Comparison of ENCODE assay signal across 9 cellular contexts in genomic region chr2:153477641-153478288, GRCh38. TPM values are rescaled to one million over a fixed set of nuclear protein-coding genes. Genes with fewer than 3 reads are reported as not detected.
A peak's percentile ranks its signal among the peaks of the same experiment; 100 is the strongest.
DNase-seq lines count a peak whose midpoint lies in the region; ATAC-seq and TF ChIP-seq lines count a peak whose summit lies in the region.
"Had no signal": no experiment of that assay in that cellular context is flagged by ENCODE, and none has a peak within 500 bp of the region (broad histone marks: within the 10 kb centered on the region; RNA-seq: fewer than 3 reads in every experiment).

No MANE protein-coding gene starts in this region.

- no peak for TF ChIP-seq POLR2A in heart left ventricle (IDR thresholded peaks at IDR 0.05)
- TF ChIP-seq POLR2A in vagina (IDR thresholded peaks at IDR 0.05), result no peak

- peaks cover 7 to 87% (median 46%) of the 10 kb centered on the region in 9 donors for H3K27me3 ChIP-seq in heart left ventricle
- H3K27me3 ChIP-seq in vagina, result no peaks in the 10 kb centered on the region

- H3K36me3 ChIP-seq in heart left ventricle (no peaks in the 10 kb centered on the region), vagina (no peaks in the 10 kb centered on the region)

- H3K4me1 Mint-ChIP-seq in brain, result peaks cover 47% of the 10 kb centered on the region
- H3K4me1 Mint-ChIP-seq in mesothelial cell of epicardium, result peaks cover 54% of the 10 kb centered on the region

- no peak for ATAC-seq in heart left ventricle
- ATAC-seq in left ventricle myocardium superior, result no peak

- H3K4me3 ChIP-seq in heart left ventricle (peak overlapping the region in 10 of 12 donors; percentile 25 to 57 (median 48)), vagina (peak overlapping the region; percentile 51 to 66)
- H3K4me3 ChIP-seq: mucosa of descending colon had no signal

- WGBS in heart left ventricle, 4 donors, result 1 to 5% (median 2%) methylated on average over 23 to 38 of the region's 38 CpGs

- H3K9me3 Mint-ChIP-seq in brain (no peaks in the 10 kb centered on the region), mesothelial cell of epicardium (no peaks in the 10 kb centered on the region)

- H3K4me3 Mint-ChIP-seq in brain (peak overlapping the region; percentile 76 to 93 (median 84)), mesothelial cell of epicardium (peak overlapping the region; percentile 85)

- no peaks in the 10 kb centered on the region for H3K36me3 Mint-ChIP-seq in brain
- H3K36me3 Mint-ChIP-seq in mesothelial cell of epicardium, result no peaks in the 10 kb centered on the region

- H3K9me3 ChIP-seq in heart left ventricle (no peaks in the 10 kb centered on the region), vagina (no peaks in the 10 kb centered on the region)
- H3K9me3 ChIP-seq: mucosa of descending colon had no signal

- DNase-seq in heart left ventricle (no peak), left ventricle myocardium superior (no peak), mesothelial cell of epicardium (ENCODE audit: low spot score in 2 of 2, unreplicated experiment in 2 of 2) (peak in 1 of 2 experiments; percentile 47), vagina (ENCODE audit: extremely low spot score in 2 of 2) (no peak), HuH-7.5 (ENCODE audit: low spot score) (no peak), HuH-7 (ENCODE audit: low spot score) (no peak), NOMO-1 treated with DMSO at 0.1 percent for 48 hours (lab: John Stamatoyannopoulos, UW; ENCODE audit: unreplicated experiment) (no peak)

- peaks cover 59% of the 10 kb centered on the region for H3K27me3 Mint-ChIP-seq in brain
- peaks cover 15% of the 10 kb centered on the region for H3K27me3 Mint-ChIP-seq in mesothelial cell of epicardium (ENCODE audit: low read depth)

- no peak for TF ChIP-seq CTCF in heart left ventricle (IDR thresholded peaks at IDR 0.05)
- TF ChIP-seq CTCF in brain (conservative IDR thresholded peaks at IDR 0.05), result no peak
- TF ChIP-seq CTCF in mesothelial cell of epicardium (IDR thresholded peaks at IDR 0.05; ENCODE audit: unreplicated experiment), result no peak
- no peak for TF ChIP-seq CTCF in vagina (IDR thresholded peaks at IDR 0.05)

- H3K4me1 ChIP-seq in heart left ventricle (peaks cover 0 to 26% (median 22%) of the 10 kb centered on the region in 12 donors), vagina (peaks cover 27% of the 10 kb centered on the region)

- H3K27ac Mint-ChIP-seq in brain (peak overlapping the region in 4 of 5 experiments; percentile 60 to 92 (median 85)), mesothelial cell of epicardium (peak overlapping the region; percentile 72)

- H3K27ac ChIP-seq in heart left ventricle (peak overlapping the region in 1 of 12 donors; percentile 80), vagina (peak overlapping the region; percentile 11)

- intact Hi-C loops in heart left ventricle (cut with DNase I) (loop anchor here in 1 of 10 donors (5.0 kb wide), 1 partner anchor 615 kb away; no protein-coding TSS in a partner anchor), left ventricle myocardium superior (cut with micrococcal nuclease) (no loop called here), vagina (cut with DNase I) (no loop called here)

RNA-seq across cellular contexts. Expression of gene RPRM, which starts 0.8 kb away (rescaled TPM):
- 1 to 10 TPM in 1 of 9 donors, not detected in 8; 2.3 TPM for total RNA-seq in heart left ventricle
- polyA plus RNA-seq in heart left ventricle, result not detected
- not detected for total RNA-seq in left ventricle myocardium superior
- 29.6 TPM for polyA plus RNA-seq in brain (ENCODE audit: insufficient read depth, low read depth, low replicate concordance)
- 14.4 to 15.5 TPM (median 15.2 TPM) in 3 replicates for total RNA-seq in mesothelial cell of epicardium
- total RNA-seq in vagina, result 2.9 TPM
